1 cellular context compared by ENCODE assay signal in genomic region chr17:39754161-39754957, GRCh38.
A peak's percentile ranks its signal among the peaks of the same experiment; 100 is the strongest.
TF ChIP-seq lines count a peak whose summit lies in the region.

No MANE protein-coding gene starts in this region.

TF ChIP-seq in K562, 482 proteins besides CTCF, POLR2A, EP300 and RAD21 (continued from another document and continues in another):
- TF ChIP-seq, protein P1, sequence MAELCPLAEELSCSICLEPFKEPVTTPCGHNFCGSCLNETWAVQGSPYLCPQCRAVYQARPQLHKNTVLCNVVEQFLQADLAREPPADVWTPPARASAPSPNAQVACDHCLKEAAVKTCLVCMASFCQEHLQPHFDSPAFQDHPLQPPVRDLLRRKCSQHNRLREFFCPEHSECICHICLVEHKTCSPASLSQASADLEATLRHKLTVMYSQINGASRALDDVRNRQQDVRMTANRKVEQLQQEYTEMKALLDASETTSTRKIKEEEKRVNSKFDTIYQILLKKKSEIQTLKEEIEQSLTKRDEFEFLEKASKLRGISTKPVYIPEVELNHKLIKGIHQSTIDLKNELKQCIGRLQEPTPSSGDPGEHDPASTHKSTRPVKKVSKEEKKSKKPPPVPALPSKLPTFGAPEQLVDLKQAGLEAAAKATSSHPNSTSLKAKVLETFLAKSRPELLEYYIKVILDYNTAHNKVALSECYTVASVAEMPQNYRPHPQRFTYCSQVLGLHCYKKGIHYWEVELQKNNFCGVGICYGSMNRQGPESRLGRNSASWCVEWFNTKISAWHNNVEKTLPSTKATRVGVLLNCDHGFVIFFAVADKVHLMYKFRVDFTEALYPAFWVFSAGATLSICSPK (IDR thresholded peaks at IDR 0.05; ENCODE audit: borderline replicate concordance): no peak
- no peak for TF ChIP-seq ZNF23 (CRISPR knock-in tag; IDR thresholded peaks at IDR 0.05)
- TF ChIP-seq ETV1 (tag; conservative IDR thresholded peaks at IDR 0.05; ENCODE audit: low read depth): peak; percentile 71
- TF ChIP-seq ZSCAN32 (CRISPR knock-in tag; IDR thresholded peaks at IDR 0.05): no peak
- 0 out of 2 replicates have a peak, but pooled peaks have one; percentile 63 for TF ChIP-seq XRCC5 (IDR thresholded peaks at IDR 0.05; ENCODE audit: low read depth, low read length)
- TF ChIP-seq NR2C2 (CRISPR knock-in tag; IDR thresholded peaks at IDR 0.05): no peak
- peak; percentile 89 for TF ChIP-seq NR2C2 (tag; IDR thresholded peaks at IDR 0.05)
- TF ChIP-seq TBP (optimal IDR thresholded peaks at IDR 0.05; ENCODE audit: low read depth, low read length): peak; percentile 51
- TF ChIP-seq NR1H2 (CRISPR knock-in tag; IDR thresholded peaks at IDR 0.05): no peak
- no peak for TF ChIP-seq CHD1 (IDR thresholded peaks at IDR 0.05; ENCODE audit: low read length)
- TF ChIP-seq KLF10 (CRISPR knock-in tag; IDR thresholded peaks at IDR 0.05): no peak
- TF ChIP-seq, protein P2, sequence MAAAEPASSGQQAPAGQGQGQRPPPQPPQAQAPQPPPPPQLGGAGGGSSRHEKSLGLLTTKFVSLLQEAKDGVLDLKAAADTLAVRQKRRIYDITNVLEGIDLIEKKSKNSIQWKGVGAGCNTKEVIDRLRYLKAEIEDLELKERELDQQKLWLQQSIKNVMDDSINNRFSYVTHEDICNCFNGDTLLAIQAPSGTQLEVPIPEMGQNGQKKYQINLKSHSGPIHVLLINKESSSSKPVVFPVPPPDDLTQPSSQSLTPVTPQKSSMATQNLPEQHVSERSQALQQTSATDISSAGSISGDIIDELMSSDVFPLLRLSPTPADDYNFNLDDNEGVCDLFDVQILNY (CRISPR knock-in tag; IDR thresholded peaks at IDR 0.05): no peak
- no peak for TF ChIP-seq ZNF668 (CRISPR knock-in tag; IDR thresholded peaks at IDR 0.05)
- no peak for TF ChIP-seq ZNF561 (CRISPR knock-in tag; conservative IDR thresholded peaks at IDR 0.05)
- no peak for TF ChIP-seq MYBL2 (IDR thresholded peaks at IDR 0.05; ENCODE audit: low read depth)
- no peak for TF ChIP-seq MYBL2 (CRISPR knock-in tag; IDR thresholded peaks at IDR 0.05; ENCODE audit: borderline replicate concordance)
- TF ChIP-seq, protein P3, sequence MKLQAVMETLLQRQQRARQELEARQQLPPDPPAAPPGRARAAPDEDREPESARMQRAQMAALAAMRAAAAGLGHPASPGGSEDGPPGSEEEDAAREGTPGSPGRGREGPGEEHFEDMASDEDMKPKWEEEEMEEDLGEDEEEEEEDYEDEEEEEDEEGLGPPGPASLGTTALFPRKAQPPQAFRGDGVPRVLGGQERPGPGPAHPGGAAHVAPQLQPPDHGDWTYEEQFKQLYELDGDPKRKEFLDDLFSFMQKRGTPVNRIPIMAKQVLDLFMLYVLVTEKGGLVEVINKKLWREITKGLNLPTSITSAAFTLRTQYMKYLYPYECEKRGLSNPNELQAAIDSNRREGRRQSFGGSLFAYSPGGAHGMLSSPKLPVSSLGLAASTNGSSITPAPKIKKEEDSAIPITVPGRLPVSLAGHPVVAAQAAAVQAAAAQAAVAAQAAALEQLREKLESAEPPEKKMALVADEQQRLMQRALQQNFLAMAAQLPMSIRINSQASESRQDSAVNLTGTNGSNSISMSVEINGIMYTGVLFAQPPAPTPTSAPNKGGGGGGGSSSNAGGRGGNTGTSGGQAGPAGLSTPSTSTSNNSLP (IDR thresholded peaks at IDR 0.05; ENCODE audit: borderline replicate concordance, low read depth, low read length): no peak
- 0 out of 4 replicates have a peak, but pooled peaks of 1 of the 2 experiments have one; percentile 43 for TF ChIP-seq ETV6 (IDR thresholded peaks at IDR 0.05; ENCODE audit: borderline replicate concordance in 1 of 2, low read depth in 2 of 2, low read length in 1 of 2)
- no peak for TF ChIP-seq ETV6 (CRISPR knock-in tag; IDR thresholded peaks at IDR 0.05; ENCODE audit: borderline replicate concordance)
- TF ChIP-seq ZNF212 (CRISPR knock-in tag; IDR thresholded peaks at IDR 0.05): no peak
- no peak for TF ChIP-seq TBL1XR1 (IDR thresholded peaks at IDR 0.05; ENCODE audit: low read length in 2 of 2)
- TF ChIP-seq POU5F1 (IDR thresholded peaks at IDR 0.05; ENCODE audit: borderline replicate concordance, low read depth, low read length, partially characterized antibody): no peak
- TF ChIP-seq GTF2A2 (tag; IDR thresholded peaks at IDR 0.05): no peak
- TF ChIP-seq SAFB2 (IDR thresholded peaks at IDR 0.05; ENCODE audit: borderline replicate concordance, low read depth, low read length, severe bottlenecking): no peak
- 0 out of 2 replicates have a peak, but pooled peaks have one; percentile 17 for TF ChIP-seq KLF1 (tag; IDR thresholded peaks at IDR 0.05)
- TF ChIP-seq, protein P4, sequence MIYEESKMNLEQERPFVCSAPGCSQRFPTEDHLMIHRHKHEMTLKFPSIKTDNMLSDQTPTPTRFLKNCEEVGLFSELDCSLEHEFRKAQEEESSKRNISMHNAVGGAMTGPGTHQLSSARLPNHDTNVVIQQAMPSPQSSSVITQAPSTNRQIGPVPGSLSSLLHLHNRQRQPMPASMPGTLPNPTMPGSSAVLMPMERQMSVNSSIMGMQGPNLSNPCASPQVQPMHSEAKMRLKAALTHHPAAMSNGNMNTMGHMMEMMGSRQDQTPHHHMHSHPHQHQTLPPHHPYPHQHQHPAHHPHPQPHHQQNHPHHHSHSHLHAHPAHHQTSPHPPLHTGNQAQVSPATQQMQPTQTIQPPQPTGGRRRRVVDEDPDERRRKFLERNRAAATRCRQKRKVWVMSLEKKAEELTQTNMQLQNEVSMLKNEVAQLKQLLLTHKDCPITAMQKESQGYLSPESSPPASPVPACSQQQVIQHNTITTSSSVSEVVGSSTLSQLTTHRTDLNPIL (CRISPR knock-in tag; IDR thresholded peaks at IDR 0.05): no peak
- no peak for TF ChIP-seq CBFB (CRISPR knock-in tag; IDR thresholded peaks at IDR 0.05)
- peak; percentile 97 for TF ChIP-seq L3MBTL2 (IDR thresholded peaks at IDR 0.05)
- no peak for TF ChIP-seq MED1 (CRISPR knock-in tag; IDR thresholded peaks at IDR 0.05; ENCODE audit: borderline replicate concordance)
- TF ChIP-seq, protein P5, sequence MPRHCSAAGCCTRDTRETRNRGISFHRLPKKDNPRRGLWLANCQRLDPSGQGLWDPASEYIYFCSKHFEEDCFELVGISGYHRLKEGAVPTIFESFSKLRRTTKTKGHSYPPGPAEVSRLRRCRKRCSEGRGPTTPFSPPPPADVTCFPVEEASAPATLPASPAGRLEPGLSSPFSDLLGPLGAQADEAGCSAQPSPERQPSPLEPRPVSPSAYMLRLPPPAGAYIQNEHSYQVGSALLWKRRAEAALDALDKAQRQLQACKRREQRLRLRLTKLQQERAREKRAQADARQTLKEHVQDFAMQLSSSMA (CRISPR knock-in tag; IDR thresholded peaks at IDR 0.05): no peak
- 0 out of 2 replicates have a peak, but pooled peaks have one; percentile 28 for TF ChIP-seq LCOR (CRISPR knock-in tag; IDR thresholded peaks at IDR 0.05)
- TF ChIP-seq, protein P6, sequence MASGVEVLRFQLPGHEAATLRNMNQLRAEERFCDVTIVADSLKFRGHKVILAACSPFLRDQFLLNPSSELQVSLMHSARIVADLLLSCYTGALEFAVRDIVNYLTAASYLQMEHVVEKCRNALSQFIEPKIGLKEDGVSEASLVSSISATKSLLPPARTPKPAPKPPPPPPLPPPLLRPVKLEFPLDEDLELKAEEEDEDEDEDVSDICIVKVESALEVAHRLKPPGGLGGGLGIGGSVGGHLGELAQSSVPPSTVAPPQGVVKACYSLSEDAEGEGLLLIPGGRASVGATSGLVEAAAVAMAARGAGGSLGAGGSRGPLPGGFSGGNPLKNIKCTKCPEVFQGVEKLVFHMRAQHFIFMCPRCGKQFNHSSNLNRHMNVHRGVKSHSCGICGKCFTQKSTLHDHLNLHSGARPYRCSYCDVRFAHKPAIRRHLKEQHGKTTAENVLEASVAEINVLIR (CRISPR knock-in tag; IDR thresholded peaks at IDR 0.05): peak; percentile 17; the same call in 1 of the 2 replicates
- TF ChIP-seq DMBX1 (CRISPR knock-in tag; IDR thresholded peaks at IDR 0.05; ENCODE audit: borderline replicate concordance): no peak
- no peak for TF ChIP-seq ATF6 (CRISPR knock-in tag; IDR thresholded peaks at IDR 0.05)
- no peak for TF ChIP-seq ZKSCAN3 (CRISPR knock-in tag; IDR thresholded peaks at IDR 0.05)
- TF ChIP-seq FOXK2 (conservative IDR thresholded peaks at IDR 0.05 in 1 of 2, IDR thresholded peaks at IDR 0.05 in 1 of 2; ENCODE audit: low read depth in 2 of 2): 0 out of 4 replicates have a peak, but pooled peaks of 1 of the 2 experiments have one; percentile 1
- no peak for TF ChIP-seq SNAPC5 (CRISPR knock-in tag; IDR thresholded peaks at IDR 0.05)
- no peak for TF ChIP-seq THRAP3 (IDR thresholded peaks at IDR 0.05; ENCODE audit: borderline replicate concordance)
- TF ChIP-seq, protein P7, sequence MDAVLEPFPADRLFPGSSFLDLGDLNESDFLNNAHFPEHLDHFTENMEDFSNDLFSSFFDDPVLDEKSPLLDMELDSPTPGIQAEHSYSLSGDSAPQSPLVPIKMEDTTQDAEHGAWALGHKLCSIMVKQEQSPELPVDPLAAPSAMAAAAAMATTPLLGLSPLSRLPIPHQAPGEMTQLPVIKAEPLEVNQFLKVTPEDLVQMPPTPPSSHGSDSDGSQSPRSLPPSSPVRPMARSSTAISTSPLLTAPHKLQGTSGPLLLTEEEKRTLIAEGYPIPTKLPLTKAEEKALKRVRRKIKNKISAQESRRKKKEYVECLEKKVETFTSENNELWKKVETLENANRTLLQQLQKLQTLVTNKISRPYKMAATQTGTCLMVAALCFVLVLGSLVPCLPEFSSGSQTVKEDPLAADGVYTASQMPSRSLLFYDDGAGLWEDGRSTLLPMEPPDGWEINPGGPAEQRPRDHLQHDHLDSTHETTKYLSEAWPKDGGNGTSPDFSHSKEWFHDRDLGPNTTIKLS (IDR thresholded peaks at IDR 0.05; ENCODE audit: borderline replicate concordance, low read depth): no peak
- TF ChIP-seq SMARCC2 (IDR thresholded peaks at IDR 0.05; ENCODE audit: low read depth): no peak
- TF ChIP-seq SRSF3 (IDR thresholded peaks at IDR 0.05; ENCODE audit: insufficient read depth, low read length): no peak
- no peak for TF ChIP-seq DIDO1 (tag; IDR thresholded peaks at IDR 0.05; ENCODE audit: low read depth)
- no peak; the same call in 1 of the 2 replicates for TF ChIP-seq GATAD2B (IDR thresholded peaks at IDR 0.05; ENCODE audit: borderline replicate concordance)
- 0 out of 2 replicates have a peak, but pooled peaks have one; percentile 22 for TF ChIP-seq ZBTB2 (IDR thresholded peaks at IDR 0.05)
- TF ChIP-seq FOXJ3 (CRISPR knock-in tag; IDR thresholded peaks at IDR 0.05): no peak
- TF ChIP-seq MCM3 (IDR thresholded peaks at IDR 0.05): no peak
- TF ChIP-seq HMG20A (CRISPR knock-in tag; conservative IDR thresholded peaks at IDR 0.05): no peak
- no peak for TF ChIP-seq CBX1 (IDR thresholded peaks at IDR 0.05; ENCODE audit: low read depth)
- TF ChIP-seq ZFP30 (CRISPR knock-in tag; IDR thresholded peaks at IDR 0.05; ENCODE audit: borderline replicate concordance): no peak
- TF ChIP-seq ZNF263 (CRISPR knock-in tag; IDR thresholded peaks at IDR 0.05; ENCODE audit: borderline replicate concordance): no peak
- TF ChIP-seq FOS (IDR thresholded peaks at IDR 0.05; ENCODE audit: extremely low read depth, insufficient read length): no peak
- TF ChIP-seq ZNF121 (CRISPR knock-in tag; conservative IDR thresholded peaks at IDR 0.05): no peak
- TF ChIP-seq NR2C1 (IDR thresholded peaks at IDR 0.05): no peak
- TF ChIP-seq NR2C1 (tag; IDR thresholded peaks at IDR 0.05): peak; percentile 38; the same call in 1 of the 2 replicates
- TF ChIP-seq, protein P8, sequence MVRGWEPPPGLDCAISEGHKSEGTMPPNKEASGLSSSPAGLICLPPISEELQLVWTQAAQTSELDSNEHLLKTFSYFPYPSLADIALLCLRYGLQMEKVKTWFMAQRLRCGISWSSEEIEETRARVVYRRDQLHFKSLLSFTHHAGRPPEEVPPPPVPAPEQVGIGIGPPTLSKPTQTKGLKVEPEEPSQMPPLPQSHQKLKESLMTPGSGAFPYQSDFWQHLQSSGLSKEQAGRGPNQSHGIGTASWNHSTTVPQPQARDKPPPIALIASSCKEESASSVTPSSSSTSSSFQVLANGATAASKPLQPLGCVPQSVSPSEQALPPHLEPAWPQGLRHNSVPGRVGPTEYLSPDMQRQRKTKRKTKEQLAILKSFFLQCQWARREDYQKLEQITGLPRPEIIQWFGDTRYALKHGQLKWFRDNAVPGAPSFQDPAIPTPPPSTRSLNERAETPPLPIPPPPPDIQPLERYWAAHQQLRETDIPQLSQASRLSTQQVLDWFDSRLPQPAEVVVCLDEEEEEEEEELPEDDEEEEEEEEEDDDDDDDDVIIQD (CRISPR knock-in tag; IDR thresholded peaks at IDR 0.05): no peak
- TF ChIP-seq SIRT6 (IDR thresholded peaks at IDR 0.05; ENCODE audit: low read depth, low read length): no peak
- no peak for TF ChIP-seq ZNF311 (CRISPR knock-in tag; IDR thresholded peaks at IDR 0.05)
- peak; percentile 95 for TF ChIP-seq FOXP1 (CRISPR knock-in tag; IDR thresholded peaks at IDR 0.05)
- TF ChIP-seq ZNF551 (CRISPR knock-in tag; IDR thresholded peaks at IDR 0.05): no peak
- no peak for TF ChIP-seq BRD4 (IDR thresholded peaks at IDR 0.05)
- TF ChIP-seq MCM7 (IDR thresholded peaks at IDR 0.05): no peak
- no peak for TF ChIP-seq ZNF445 (CRISPR knock-in tag; IDR thresholded peaks at IDR 0.05; ENCODE audit: low read depth)
- TF ChIP-seq, protein P9, sequence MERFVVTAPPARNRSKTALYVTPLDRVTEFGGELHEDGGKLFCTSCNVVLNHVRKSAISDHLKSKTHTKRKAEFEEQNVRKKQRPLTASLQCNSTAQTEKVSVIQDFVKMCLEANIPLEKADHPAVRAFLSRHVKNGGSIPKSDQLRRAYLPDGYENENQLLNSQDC (CRISPR knock-in tag; IDR thresholded peaks at IDR 0.05): no peak
- no peak for TF ChIP-seq ZZZ3 (IDR thresholded peaks at IDR 0.05)
